In genomic region chr11:19659529-19659928, GRCh38 we compare ENCODE assay signal across 16 cellular contexts. TPM values are rescaled to one million over a fixed set of nuclear protein-coding genes. Genes with fewer than 3 reads are reported as not detected.
A peak's percentile ranks its signal among the peaks of the same experiment; 100 is the strongest.
DNase-seq lines count a peak whose midpoint lies in the region; ATAC-seq, FAIRE-seq and TF ChIP-seq lines count a peak whose summit lies in the region.
"Had no signal": no experiment of that assay in that cellular context is flagged by ENCODE, and none has a peak within 500 bp of the region (broad histone marks: within the 10 kb centered on the region; RNA-seq: fewer than 3 reads in every experiment).

No MANE protein-coding gene starts in this region.

- CTCF ChIA-PET in A549 (lab: Yijun Ruan, JAX): interaction anchor here (1.2 to 4.1 kb wide), 5 partner anchors 52 to 99 kb away, joined by 3 to 31 read pairs (median 8); partner anchors contain the start of gene NAV2
- CTCF ChIA-PET in GM12878 (lab: Yijun Ruan, JAX): no interaction called here

- RAD21 ChIA-PET in GM12878 (lab: Charles Lee; ENCODE audit: unreplicated experiment): interaction anchor here (1.0 kb wide), 2 partner anchors 83 to 99 kb away, joined by 3 read pairs; no protein-coding TSS in a partner anchor

- TF ChIP-seq CTCF in A549 (IDR thresholded peaks at IDR 0.05): no peak
- no peak for TF ChIP-seq CTCF in GM12878 (IDR thresholded peaks at IDR 0.05 in 2 of 3, conservative IDR thresholded peaks at IDR 0.05 in 1 of 3; ENCODE audit: control insufficient read depth in 2 of 3, extremely low read depth in 1 of 3, insufficient read depth in 1 of 3, low read depth in 3 of 3, low read length in 3 of 3)
- TF ChIP-seq CTCF in osteoblast (IDR thresholded peaks at IDR 0.05; ENCODE audit: extremely low read depth, low read depth, low read length): no peak
- TF ChIP-seq CTCF in natural killer cell (IDR thresholded peaks at IDR 0.05): no peak

- H3K9me3 ChIP-seq in A549 (no peaks in the 10 kb centered on the region), GM12878 (replicated peaks; ENCODE audit: control insufficient read depth, insufficient read depth, low read length) (no peaks in the 10 kb centered on the region), osteoblast (ENCODE audit: low read depth, low read length) (no peaks in the 10 kb centered on the region), right cardiac atrium (ENCODE audit: control insufficient read depth, low read length) (no peaks in the 10 kb centered on the region)
- H3K9me3 ChIP-seq: HAP-1, SK-N-SH had no signal

- H3K4me3 ChIP-seq in A549 (no peak overlapping the region), GM12878 (no peak overlapping the region), osteoblast (ENCODE audit: insufficient read depth, low read length) (no peak overlapping the region), right cardiac atrium (ENCODE audit: low read length) (no peak overlapping the region)
- H3K4me3 ChIP-seq: HAP-1 had no signal

- H2AFZ ChIP-seq in GM12878 (ENCODE audit: control insufficient read depth, low read depth, low read length) (no peak overlapping the region), osteoblast (ENCODE audit: low read length) (no peak overlapping the region)

- peaks cover 17% of the 10 kb centered on the region for H3K4me1 ChIP-seq in A549
- no peaks in the 10 kb centered on the region; the same call in 1 of the 2 replicates for H3K4me1 ChIP-seq in GM12878 (ENCODE audit: control insufficient read depth, insufficient read depth, low read length)
- peaks cover 5% of the 10 kb centered on the region for H3K4me1 ChIP-seq in osteoblast (ENCODE audit: insufficient read depth, low read length)
- no peaks in the 10 kb centered on the region for H3K4me1 ChIP-seq in right cardiac atrium (ENCODE audit: control insufficient read depth, insufficient read depth, low read length)
- H3K4me1 ChIP-seq: HAP-1 had no signal

- H3K9ac ChIP-seq in GM12878 (ENCODE audit: control insufficient read depth, insufficient read depth, low read length): no peak overlapping the region
- H3K9ac ChIP-seq: SK-N-SH had no signal

- H3K27ac ChIP-seq in A549 (peak overlapping the region; percentile 46 to 66; a peak in 5 of 6 replicates), GM12878 (ENCODE audit: control insufficient read depth, insufficient read depth) (no peak overlapping the region), osteoblast (ENCODE audit: low read depth, low read length) (no peak overlapping the region), right cardiac atrium (ENCODE audit: low read length) (no peak overlapping the region)

- no peak overlapping the region for H3K4me3 Mint-ChIP-seq in natural killer cell
- H3K4me3 Mint-ChIP-seq: CD4-positive, alpha-beta T cell; IgD-negative memory B cell had no signal

- peaks cover 0 to 8% of the 10 kb centered on the region in 2 donors for H3K27me3 Mint-ChIP-seq in natural killer cell (ENCODE audit: low read depth in 2 of 2)
- H3K27me3 Mint-ChIP-seq: CD4-positive, alpha-beta T cell; IgD-negative memory B cell had no signal

- no TSS peak for BruUV-seq in GM12878 (replicated peaks; lab: Mats Ljungman, UMichigan)

- peaks cover 0 to 5% of the 10 kb centered on the region in 2 donors for H3K4me1 Mint-ChIP-seq in natural killer cell
- H3K4me1 Mint-ChIP-seq: IgD-negative memory B cell had no signal

- TF ChIP-seq POLR2A in A549 (IDR thresholded peaks at IDR 0.05; ENCODE audit: low read length): no peak
- no peak for TF ChIP-seq POLR2A in GM12878 (IDR thresholded peaks at IDR 0.05; ENCODE audit: low read depth, low read length)

- intact Hi-C loops in GM12878 (cut with micrococcal nuclease; ENCODE audit: unreplicated experiment): no loop called here
- intact Hi-C loops in right cardiac atrium (cut with DNase I): no loop called here
- intact Hi-C loops in natural killer cell (cut with micrococcal nuclease): no loop called here

- DNase-seq in A549 (ENCODE audit: low read depth in 1 of 2, low spot score in 1 of 2): no peak
- peak; percentile 58 for DNase-seq in M059J (ENCODE audit: low read depth)
- DNase-seq in GM12878 (ENCODE audit: low read depth, low spot score): no peak
- DNase-seq in osteoblast (ENCODE audit: insufficient read length, low spot score, missing footprints): peak; percentile 80
- DNase-seq in 8988T: no peak
- DNase-seq in right cardiac atrium: no peak
- DNase-seq in natural killer cell: no peak
- DNase-seq: NCI-H1436, NCI-H2029 treated with DMSO at 0.1 percent for 48 hours, NCI-H2227 treated with DMSO at 0.1 percent for 48 hours, NCI-H526, SK-N-SH had no signal

- POLR2A ChIA-PET in A549 (lab: Yijun Ruan, JAX) (no interaction called here), GM12878 (lab: Charles Lee) (no interaction called here)

- TF ChIP-seq RAD21 in A549 (conservative IDR thresholded peaks at IDR 0.05 in 1 of 2, IDR thresholded peaks at IDR 0.05 in 1 of 2) (no peak), GM12878 (IDR thresholded peaks at IDR 0.05; ENCODE audit: insufficient read depth, low read depth, low read length) (no peak)

- peak overlapping the region; percentile 57 for H3K4me2 ChIP-seq in A549
- no peak overlapping the region for H3K4me2 ChIP-seq in GM12878 (ENCODE audit: control insufficient read depth, insufficient read depth)
- no peak overlapping the region for H3K4me2 ChIP-seq in osteoblast (ENCODE audit: insufficient read depth, low read length)

- no peaks in the 10 kb centered on the region for H3K9me3 Mint-ChIP-seq in natural killer cell
- H3K9me3 Mint-ChIP-seq: CD4-positive, alpha-beta T cell had no signal

- no peaks in the 10 kb centered on the region for H3K36me3 Mint-ChIP-seq in natural killer cell

- H3K36me3 ChIP-seq in GM12878 (ENCODE audit: control insufficient read depth in 2 of 2, insufficient read depth in 2 of 2, low read length in 1 of 2) (no peaks in the 10 kb centered on the region), osteoblast (ENCODE audit: insufficient read depth, low read length) (no peaks in the 10 kb centered on the region)
- H3K36me3 ChIP-seq: HAP-1 had no signal

- ATAC-seq in A549 (no peak), GM12878 (peak; percentile 9; the same call in 1 of the 3 replicates), GM19455 (IDR thresholded peaks at IDR 0.05; ENCODE audit: unreplicated experiment) (no peak), right cardiac atrium (no peak), natural killer cell (no peak)

- no peak overlapping the region for H3K27ac Mint-ChIP-seq in natural killer cell
- H3K27ac Mint-ChIP-seq: CD4-positive, alpha-beta T cell had no signal

- in situ Hi-C loops in GM12878 (cut with MboI): no loop called here

- FAIRE-seq in A549 (lab: Jason Lieb, UNC) (no peak), GM12878 (lab: Jason Lieb, UNC) (no peak)

- TF ChIP-seq EP300 in A549 (IDR thresholded peaks at IDR 0.05): no peak
- TF ChIP-seq EP300 in GM12878 (IDR thresholded peaks at IDR 0.05; ENCODE audit: borderline replicate concordance in 1 of 2, control insufficient read depth in 1 of 2, low read depth in 2 of 2, low read length in 2 of 2): no peak

- H3K27me3 ChIP-seq in GM12878 (replicated peaks in 1 of 2; ENCODE audit: control insufficient read depth in 2 of 2, insufficient read depth in 2 of 2, low read length in 1 of 2) (no peaks in the 10 kb centered on the region), osteoblast (ENCODE audit: insufficient read depth, low read length) (no peaks in the 10 kb centered on the region), right cardiac atrium (ENCODE audit: control insufficient read depth, insufficient read depth) (no peaks in the 10 kb centered on the region)

- SMC1A ChIA-PET in GM12878 (lab: Charles Lee; ENCODE audit: uncharacterized antibody, unreplicated experiment): interaction anchor here (1.4 to 1.5 kb wide), 2 partner anchors 12 to 76 kb away, joined by 3 to 6 read pairs; no protein-coding TSS in a partner anchor

- H4K20me1 ChIP-seq in GM12878 (ENCODE audit: control insufficient read depth, insufficient read depth) (no peaks in the 10 kb centered on the region), osteoblast (ENCODE audit: insufficient read depth, low read length) (no peaks in the 10 kb centered on the region)

- H3K79me2 ChIP-seq in GM12878 (ENCODE audit: control insufficient read depth, insufficient read depth, low read length) (no peaks in the 10 kb centered on the region), osteoblast (ENCODE audit: insufficient read depth, low read length) (no peaks in the 10 kb centered on the region)

TF ChIP-seq in A549, 52 proteins besides CTCF, POLR2A, EP300 and RAD21 (continues in another document):
- TF ChIP-seq MYC (IDR thresholded peaks at IDR 0.05; ENCODE audit: borderline replicate concordance, low read length) (no peak), SREBF2 (IDR thresholded peaks at IDR 0.05) (no peak)

TF ChIP-seq in GM12878, 131 proteins besides CTCF, POLR2A, EP300 and RAD21 (continues in another document):
- no peak for TF ChIP-seq NFYA (IDR thresholded peaks at IDR 0.05; ENCODE audit: borderline replicate concordance, low read depth, low read length)
- no peak for TF ChIP-seq BCL11A (IDR thresholded peaks at IDR 0.05; ENCODE audit: low read depth, low read length)

RNA-seq across cellular contexts. Expression of gene NAV2, which starts 53.1 kb away (rescaled TPM):
- polyA plus RNA-seq in A549 (2011; rRNA removed) (19.8 and 27.6 TPM in 2 replicates), A549 (2017; fragmentation: RNase III; extraction: RNeasy Plus Mini Kit Qiagen cat#74134 plus additional on column Dnase treatment) (4.9 to 6.2 TPM (median 4.9 TPM) in 3 replicates), GM12878 (2011; rRNA removed) (1.2 and 2.3 TPM in 2 replicates), GM12878 (2014; fragmentation: Illumina TruSeq; extraction: Trizol) (1.5 and 1.7 TPM in 2 replicates), GM12878 (2014; fragmentation: Nextera tagmentation; extraction: Ambion mirVana) (under 1 TPM; 0.35 to 0.64 TPM), GM12878 (2014; rRNA removed) (1.3 and 1.5 TPM in 2 replicates), GM12878 (2016; fragmentation: Nextera tagmentation; extraction: Ambion mirVana) (1 to 10 TPM in 1 of 2 experiments, under 1 TPM in 1; 0.87 to 1.3 TPM), right cardiac atrium (4.4 TPM)
- 5.7 and 7.0 TPM in 2 replicates for polyA plus RNA-seq in A549 (2012; cell fraction: cytosol; rRNA removed)
- 13.3 and 14.1 TPM in 2 replicates for polyA plus RNA-seq in A549 (2012; cell fraction: nucleus; rRNA removed)
- 69.8 and 79.2 TPM in 2 replicates for polyA minus RNA-seq in A549 (2011; rRNA and poly(A)+ RNA removed)
- total RNA-seq in M059J (2014; rRNA removed; shearing (Covaris generic)): 6.4 and 15.6 TPM in 2 replicates
- 13.9 and 16.8 TPM in 2 replicates for total RNA-seq in GM12878 (2013; cell fraction: nucleolus; rRNA removed)
- total RNA-seq in GM12878 (2014; rRNA removed) (0.49 and 0.79 TPM in 2 replicates), GM12878 (2014; rRNA removed; fragmentation: Illumina TruSeq; extraction: Trizol) (0.63 and 0.83 TPM in 2 replicates), GM12878 (2021) (6.1 and 6.5 TPM in 2 replicates), osteoblast (8.7 and 12.4 TPM in 2 replicates), right cardiac atrium (10 to 100 TPM in 2 of 4 donors, 1 to 10 TPM in 2; 7.9 to 12.9 (median 10.1) TPM), natural killer cell (1 to 10 TPM in 1 of 3 donors, under 1 TPM in 2; 0.14 to 1.6 (median 0.43) TPM)
- 0.68 TPM for polyA plus RNA-seq in GM12878 (2011; ENCODE audit: low read depth)
- 1.8 and 2.4 TPM in 2 replicates for polyA plus RNA-seq in GM12878 (2011; cell fraction: cytosol; rRNA removed)
- 9.2 and 11.1 TPM in 2 replicates for polyA plus RNA-seq in GM12878 (2011; cell fraction: nucleus; rRNA removed)
- polyA plus RNA-seq in GM12878 (2012): 0.70 and 1.6 TPM in 2 replicates
- 7.3 and 8.1 TPM in 2 replicates for polyA minus RNA-seq in GM12878 (2011; rRNA and poly(A)+ RNA removed)
- polyA minus RNA-seq in GM12878 (2011; cell fraction: cytosol; rRNA and poly(A)+ RNA removed): 4.5 and 7.2 TPM in 2 replicates
- polyA minus RNA-seq in GM12878 (2011; cell fraction: nucleus; rRNA and poly(A)+ RNA removed): 11.5 and 25.4 TPM in 2 replicates

Comparison
In these comparisons a context has a peak if more than half of its experiments do, and no peak if none do; other contexts are left out.
1. DNase-seq: peak in M059J (single experiment) and osteoblast (single experiment); none in A549 (0 of 2), GM12878 (single experiment), 8988T (single experiment), right cardiac atrium (0 of 3) and natural killer cell (single experiment).
2. H3K27ac ChIP-seq: peak in A549 (2 of 2); none in GM12878 (single experiment), osteoblast (single experiment) and right cardiac atrium (single experiment).